Comparison of ENCODE assay signal across 8 cellular contexts in genomic region chr3:185677146-185677829, GRCh38.
DNase-seq lines count a peak whose midpoint lies in the region; ATAC-seq, FAIRE-seq and TF ChIP-seq lines count a peak whose summit lies in the region.

No MANE protein-coding gene starts in this region.

- H3K4me3 Mint-ChIP-seq in CD8-positive, alpha-beta memory T cell = no peak overlapping the region

- in situ Hi-C loops in K562 (cut with MboI) = no loop called here

- H3K9ac ChIP-seq in K562 (ENCODE audit: insufficient read depth in 1 of 2, low read depth in 2 of 2, low read length in 2 of 2) = no peak overlapping the region

- CTCF ChIA-PET in BJ (lab: Yijun Ruan, JAX) = interaction anchor here (0.6 to 10.2 kb wide), 22 partner anchors 9 to 266 kb away, joined by 3 to 108 read pairs (median 4); no protein-coding TSS in a partner anchor
- CTCF ChIA-PET in K562 (lab: Yijun Ruan, JAX; ENCODE audit: low intra/inter-chr PET ratio) = interaction anchor here (0.7 to 1.0 kb wide), 3 partner anchors 17 to 1239 kb away, joined by 3 to 4 read pairs (median 3); no protein-coding TSS in a partner anchor
- CTCF ChIA-PET in CD8-positive, alpha-beta memory T cell (lab: Charles Lee) = no interaction called here

- H3K9me3 ChIP-seq in K562 (replicated peaks; ENCODE audit: control insufficient read depth, insufficient read depth, low read depth, low read length) = 0 out of 2 replicates have a peak, but pooled peaks cover 4% of the 10 kb centered on the region
- peaks cover 3% of the 10 kb centered on the region for H3K9me3 ChIP-seq in CD8-positive, alpha-beta memory T cell (ENCODE audit: low read length)

- H3K27ac ChIP-seq in K562 (ENCODE audit: extremely low read depth, low read depth, low read length) = no peak overlapping the region
- no peak overlapping the region for H3K27ac ChIP-seq in CD8-positive, alpha-beta memory T cell (ENCODE audit: low read depth, low read length)

- no TSS peak for BruUV-seq in K562 (replicated peaks; lab: Mats Ljungman, UMichigan)

- no peak overlapping the region for H2AFZ ChIP-seq in K562 (ENCODE audit: low read depth, low read length)

- no peak overlapping the region for H3K4me2 ChIP-seq in K562 (ENCODE audit: insufficient read depth, low read length)

- no peaks in the 10 kb centered on the region for H4K20me1 ChIP-seq in K562 (replicated peaks; ENCODE audit: control insufficient read depth, insufficient read depth, low read length)

- TF ChIP-seq CTCF in BJ (IDR thresholded peaks at IDR 0.05; ENCODE audit: insufficient read depth, low read depth, low read length) (peak; percentile 81), K562 (IDR thresholded peaks at IDR 0.05 in 2 of 3, conservative IDR thresholded peaks at IDR 0.05 in 1 of 3; ENCODE audit: insufficient read depth in 2 of 3, low read depth in 1 of 3, low read length in 3 of 3) (peak; percentile 53 to 58 (median 55))

- H3K36me3 Mint-ChIP-seq in CD8-positive, alpha-beta memory T cell = no peaks in the 10 kb centered on the region

- TF ChIP-seq EP300 in K562 (IDR thresholded peaks at IDR 0.05; ENCODE audit: low read length) = no peak

- no peaks in the 10 kb centered on the region for H3K4me1 Mint-ChIP-seq in CD8-positive, alpha-beta memory T cell

- TF ChIP-seq RAD21 in K562 (CRISPR knock-in tag; conservative IDR thresholded peaks at IDR 0.05 in 1 of 2, IDR thresholded peaks at IDR 0.05 in 1 of 2) = peak; percentile 35 to 76; a peak in 3 of 4 replicates

- intact Hi-C loops in K562 (cut with micrococcal nuclease) = loop anchor here (5.0 kb wide), 1 partner anchor 90 kb away; no protein-coding TSS in a partner anchor
- intact Hi-C loops in left colon (cut with DNase I, micrococcal nuclease) = no loop called here

- 100% methylated on average over 1 of the region's 1 CpG for WGBS in K562 (ENCODE audit: insufficient coverage, low coverage, missing lambda C conversion rate)

- H3K4me3 ChIP-seq in BJ (ENCODE audit: low read depth, low read length) (no peak overlapping the region), K562 (no peak overlapping the region)
- H3K4me3 ChIP-seq in CD8-positive, alpha-beta memory T cell (ENCODE audit: low read length) = no peak overlapping the region

- FAIRE-seq in K562 (lab: Jason Lieb, UNC) = peak; percentile 84
- FAIRE-seq in frontal cortex (lab: Jason Lieb, UNC) = no peak

- H3K4me1 ChIP-seq in K562 (replicated peaks in 1 of 2; ENCODE audit: control insufficient read depth in 2 of 2, insufficient read depth in 2 of 2, low read length in 2 of 2) = no peaks in the 10 kb centered on the region
- H3K4me1 ChIP-seq in CD8-positive, alpha-beta memory T cell (ENCODE audit: insufficient read depth, low read length) = no peaks in the 10 kb centered on the region

- DNase-seq in BJ (ENCODE audit: low read depth) = no peak
- peak; percentile 27 to 63 for DNase-seq in NCI-H446 (lab: John Stamatoyannopoulos, UW)
- peak; percentile 57 to 68 (median 62) for DNase-seq in K562 (ENCODE audit: extremely low read depth in 1 of 4, low spot score in 3 of 4)
- DNase-seq in left colon = no peak
- no peak for DNase-seq in frontal cortex (ENCODE audit: low spot score in 2 of 2)
- no peak for DNase-seq in CD8-positive, alpha-beta memory T cell

- TF ChIP-seq POLR2A in K562 (conservative IDR thresholded peaks at IDR 0.05) = no peak

- POLR2A ChIA-PET in BJ (lab: Charles Lee) (no interaction called here), K562 (lab: Yijun Ruan, JAX) (interaction anchor here (0.5 to 1.6 kb wide), 7 partner anchors 17 to 205 kb away, joined by 3 to 5 read pairs (median 3); no protein-coding TSS in a partner anchor)
- POLR2A ChIA-PET in CD8-positive, alpha-beta memory T cell (lab: Charles Lee) = no interaction called here

- H3K27me3 ChIP-seq in BJ (ENCODE audit: control insufficient read depth, insufficient read depth, low read length) (no peaks in the 10 kb centered on the region), K562 (ENCODE audit: control insufficient read depth in 2 of 2, insufficient read depth in 2 of 2, low read length in 2 of 2) (no peaks in the 10 kb centered on the region)
- H3K27me3 ChIP-seq in CD8-positive, alpha-beta memory T cell (ENCODE audit: insufficient read depth, low read length, poor library complexity, severe bottlenecking) = peaks cover 6% of the 10 kb centered on the region

- H3K36me3 ChIP-seq in BJ (ENCODE audit: control insufficient read depth, insufficient read depth, low read length) (peaks cover 10% of the 10 kb centered on the region), K562 (ENCODE audit: control insufficient read depth, insufficient read depth, low read length) (peaks cover 64% of the 10 kb centered on the region)
- H3K36me3 ChIP-seq in CD8-positive, alpha-beta memory T cell (ENCODE audit: insufficient read depth, low read length) = no peaks in the 10 kb centered on the region

- no peak overlapping the region for H3K27ac Mint-ChIP-seq in CD8-positive, alpha-beta memory T cell

- no peaks in the 10 kb centered on the region for H3K79me2 ChIP-seq in K562 (ENCODE audit: control insufficient read depth, insufficient read depth, low read length)

- no peaks in the 10 kb centered on the region for H3K9me1 ChIP-seq in K562 (ENCODE audit: control insufficient read depth, insufficient read depth, low read length)

- peaks cover 14 to 22% (median 16%) of the 10 kb centered on the region in 5 donors for H3K9me3 Mint-ChIP-seq in CD8-positive, alpha-beta memory T cell

- ATAC-seq in GM19468 (IDR thresholded peaks at IDR 0.05; ENCODE audit: extremely low read depth, unreplicated experiment) (peak; percentile 58), K562 (peak; percentile 92), left colon (peak; percentile 86), HG02763 (IDR thresholded peaks at IDR 0.05; ENCODE audit: unreplicated experiment) (no peak)

- peaks cover 23 to 47% of the 10 kb centered on the region in 2 donors for H3K27me3 Mint-ChIP-seq in CD8-positive, alpha-beta memory T cell

TF ChIP-seq in K562, 482 proteins besides CTCF, POLR2A, EP300 and RAD21 (continues in another document):
- TF ChIP-seq ZNF280A (IDR thresholded peaks at IDR 0.05; ENCODE audit: low read depth, partially characterized antibody) (peak; percentile 28), TRIM25 (IDR thresholded peaks at IDR 0.05; ENCODE audit: borderline replicate concordance) (no peak), HOMEZ (CRISPR knock-in tag; IDR thresholded peaks at IDR 0.05) (no peak), ELF1 (tag; IDR thresholded peaks at IDR 0.05) (no peak), RBFOX2 (IDR thresholded peaks at IDR 0.05; ENCODE audit: low read depth, low read length) (no peak), STAG1 (CRISPR knock-in tag; IDR thresholded peaks at IDR 0.05; ENCODE audit: borderline replicate concordance) (peak; percentile 21; the same call in 1 of the 2 replicates), NR0B1 (IDR thresholded peaks at IDR 0.05; ENCODE audit: partially characterized antibody) (no peak), PHF8 (IDR thresholded peaks at IDR 0.05; ENCODE audit: borderline replicate concordance, low read length) (no peak), TAF15 (IDR thresholded peaks at IDR 0.05; ENCODE audit: low read depth, low read length) (no peak), TFAM (CRISPR knock-in tag; conservative IDR thresholded peaks at IDR 0.05) (no peak), SMC3 (conservative IDR thresholded peaks at IDR 0.05; ENCODE audit: insufficient read depth, low read depth, low read length) (peak; percentile 64)

Comparison
In these comparisons a context has a peak if more than half of its experiments do, and no peak if none do; other contexts are left out.
1. DNase-seq: peak in NCI-H446 (2 of 2) and K562 (4 of 4); none in BJ (single experiment), left colon (0 of 2), frontal cortex (0 of 2) and CD8-positive, alpha-beta memory T cell (0 of 5).